8 cellular contexts compared by ENCODE assay signal in genomic region chr20:4038047-4038459, GRCh38. TPM values are rescaled to one million over a fixed set of nuclear protein-coding genes. Genes with fewer than 3 reads are reported as not detected.
DNase-seq lines count a peak whose midpoint lies in the region; ATAC-seq and TF ChIP-seq lines count a peak whose summit lies in the region.

No MANE protein-coding gene starts in this region.

- DNase-seq in GM13977 (ENCODE audit: low spot score) (peak; percentile 88), NB4 (ENCODE audit: low read depth) (peak; percentile 99), stomach (peak; percentile 55), dermis blood vessel endothelial cell (no peak)
- DNase-seq in activated CD4-positive, alpha-beta T cell treated with anti-CD3 and anti-CD28 coated beads for 48 hours, result peak; percentile 82
- peak; percentile 65 for DNase-seq in effector CD4-positive, alpha-beta T cell
- DNase-seq in naive thymus-derived CD4-positive, alpha-beta T cell, result peak; percentile 51 to 93 (median 89)

- TF ChIP-seq CTCF in GM13977 (IDR thresholded peaks at IDR 0.05; ENCODE audit: extremely low read depth, insufficient read depth, missing control alignments) (no peak), NB4 (IDR thresholded peaks at IDR 0.05; ENCODE audit: low read depth, low read length) (no peak), stomach (IDR thresholded peaks at IDR 0.05) (no peak)

- peak overlapping the region; percentile 92 to 99 (median 95) for H3K27ac Mint-ChIP-seq in naive thymus-derived CD4-positive, alpha-beta T cell

- POLR2A ChIA-PET in naive thymus-derived CD4-positive, alpha-beta T cell (lab: Charles Lee), result interaction anchor here (0.6 to 2.1 kb wide), 11 partner anchors 10 to 1086 kb away, joined by 3 to 17 read pairs (median 3); no protein-coding TSS in a partner anchor

- intact Hi-C loops in naive thymus-derived CD4-positive, alpha-beta T cell (cut with micrococcal nuclease), result loop anchor here (1.0 to 10.0 kb wide), 7 partner anchors 23 to 777 kb away; partner anchors contain the start of genes AP5S1 (in 2 of the 2) and RNF24 (in 2 of the 2)
- intact Hi-C loops in stomach (cut with DNase I; ENCODE audit: low total_unique reads), result no loop called here

- peaks cover 0 to 2% (median 0%) of the 10 kb centered on the region in 11 donors for H3K9me3 Mint-ChIP-seq in naive thymus-derived CD4-positive, alpha-beta T cell

- H3K36me3 ChIP-seq in naive thymus-derived CD4-positive, alpha-beta T cell (ENCODE audit: control insufficient read depth in 2 of 3, insufficient read depth in 3 of 3, low read length in 3 of 3), result no peaks in the 10 kb centered on the region
- no peaks in the 10 kb centered on the region for H3K36me3 ChIP-seq in stomach

- peaks cover 0 to 11% (median 0%) of the 10 kb centered on the region in 5 donors for H3K36me3 Mint-ChIP-seq in naive thymus-derived CD4-positive, alpha-beta T cell

- H3K27me3 ChIP-seq in naive thymus-derived CD4-positive, alpha-beta T cell (ENCODE audit: control insufficient read depth in 2 of 2, insufficient read depth in 2 of 2, low read length in 2 of 2), result no peaks in the 10 kb centered on the region
- peaks cover 0 to 6% (median 0%) of the 10 kb centered on the region in 3 donors for H3K27me3 ChIP-seq in stomach

- H3K9me3 ChIP-seq in naive thymus-derived CD4-positive, alpha-beta T cell (ENCODE audit: control insufficient read depth in 2 of 3, low read length in 3 of 3), result no peaks in the 10 kb centered on the region
- no peaks in the 10 kb centered on the region for H3K9me3 ChIP-seq in stomach

- peak overlapping the region; percentile 57 for H3K27ac ChIP-seq in naive thymus-derived CD4-positive, alpha-beta T cell (ENCODE audit: low read depth, low read length)
- peak overlapping the region in 3 of 5 donors; percentile 43 to 60 (median 47) for H3K27ac ChIP-seq in stomach

- in situ Hi-C loops in GM13977 (cut with MboI; ENCODE audit: low pct_unique_long_range_greater_than_20kb, low sequenced_read_pairs, unreplicated experiment), result no loop called here

- TF ChIP-seq EP300 in stomach (IDR thresholded peaks at IDR 0.05), result no peak

- 14 to 24% (median 20%) methylated on average over 8 of the region's 8 CpGs for WGBS in stomach, 5 donors

- peaks cover 10 to 27% (median 19%) of the 10 kb centered on the region in 7 donors for H3K4me1 Mint-ChIP-seq in naive thymus-derived CD4-positive, alpha-beta T cell

- H3K4me3 ChIP-seq in NB4 (ENCODE audit: low read depth, low read length) (peak overlapping the region; percentile 64), stomach (no peak overlapping the region)
- H3K4me3 ChIP-seq in naive thymus-derived CD4-positive, alpha-beta T cell (ENCODE audit: low read length), result peak overlapping the region; percentile 34

- CTCF ChIA-PET in naive thymus-derived CD4-positive, alpha-beta T cell (lab: Charles Lee), result interaction anchor here (0.7 kb wide), 1 partner anchor 134 kb away, joined by 4 read pairs; no protein-coding TSS in a partner anchor

- H3K4me3 Mint-ChIP-seq in naive thymus-derived CD4-positive, alpha-beta T cell, result peak overlapping the region; percentile 72 to 92 (median 84)

- H3K4me1 ChIP-seq in naive thymus-derived CD4-positive, alpha-beta T cell (ENCODE audit: control insufficient read depth in 2 of 2, insufficient read depth in 2 of 2, low read length in 2 of 2), result peaks cover 16 to 18% of the 10 kb centered on the region in 2 donors
- H3K4me1 ChIP-seq in stomach, result peaks cover 6 to 33% (median 9%) of the 10 kb centered on the region in 4 donors

- TF ChIP-seq POLR2A in NB4 (IDR thresholded peaks at IDR 0.05; ENCODE audit: extremely low read depth, insufficient read length) (peak; percentile 77), stomach (IDR thresholded peaks at IDR 0.05) (no peak)

- no peaks in the 10 kb centered on the region for H3K27me3 Mint-ChIP-seq in naive thymus-derived CD4-positive, alpha-beta T cell

- peak; percentile 77 for ATAC-seq in HG02571 (IDR thresholded peaks at IDR 0.05; ENCODE audit: unreplicated experiment)
- peak; percentile 100 for ATAC-seq in naive thymus-derived CD4-positive, alpha-beta T cell

RNA-seq across cellular contexts. Expression of gene RNF24, which starts 22.7 kb away (rescaled TPM):
- total RNA-seq in naive thymus-derived CD4-positive, alpha-beta T cell, result 10 to 100 TPM in 4 of 5 experiments, 1 to 10 TPM in 1; 6.8 to 22.5 (median 19.4) TPM
- polyA plus RNA-seq in naive thymus-derived CD4-positive, alpha-beta T cell, result 10 to 100 TPM in 1 of 2 donors, 1 to 10 TPM in 1; 9.1 to 12.2 TPM
- total RNA-seq in stomach (10 to 100 TPM in 2 of 5 donors, 1 to 10 TPM in 3; 1.3 to 12.2 (median 7.2) TPM), dermis blood vessel endothelial cell (2.9 and 3.3 TPM in 2 replicates)
- polyA plus RNA-seq in stomach, result 1 to 10 TPM; 2.2 to 3.7 (median 2.3) TPM

Comparison
In these comparisons a context has a peak if more than half of its experiments do, and no peak if none do; other contexts are left out.
1. H3K4me3 ChIP-seq: peak in NB4 (single experiment) and naive thymus-derived CD4-positive, alpha-beta T cell (single experiment); none in stomach (0 of 4).